2 cellular contexts compared by ENCODE assay signal in genomic region chr1:45344491-45344890, GRCh38.
A peak's percentile ranks its signal among the peaks of the same experiment; 100 is the strongest.
TF ChIP-seq lines count a peak whose summit lies in the region.

No MANE protein-coding gene starts in this region.

TF ChIP-seq in IMR-90, 13 proteins besides CTCF, POLR2A, EP300 and RAD21:
- no peak for TF ChIP-seq NFE2L2 (IDR thresholded peaks at IDR 0.05; ENCODE audit: low read depth, low read length)
- TF ChIP-seq CEBPB (IDR thresholded peaks at IDR 0.05; ENCODE audit: low read depth, low read length): no peak
- TF ChIP-seq FOS (IDR thresholded peaks at IDR 0.05; ENCODE audit: low read depth, low read length): no peak
- no peak for TF ChIP-seq MAFK (IDR thresholded peaks at IDR 0.05; ENCODE audit: low read depth, low read length)
- TF ChIP-seq SMC3 (IDR thresholded peaks at IDR 0.05; ENCODE audit: low read depth, low read length): no peak

TF ChIP-seq in GM12878, 131 proteins besides CTCF, POLR2A, EP300 and RAD21:
- no peak for TF ChIP-seq ZBTB4 (CRISPR knock-in tag; IDR thresholded peaks at IDR 0.05)
- TF ChIP-seq POLR2AphosphoS5 (IDR thresholded peaks at IDR 0.05; ENCODE audit: low read length): peak; percentile 68; the same call in 1 of the 2 replicates
TF ChIP-seq in GM12878: peak in this region for 1.
